Comparison of ENCODE assay signal across 2 cellular contexts in genomic region chr6:142474446-142475289, GRCh38.
TF ChIP-seq lines count a peak whose summit lies in the region.

No MANE protein-coding gene starts in this region.

TF ChIP-seq in HCT116, 20 proteins besides CTCF, POLR2A, EP300 and RAD21 (continued from another document):
- TF ChIP-seq TCF7L2 (IDR thresholded peaks at IDR 0.05; ENCODE audit: borderline replicate concordance, extremely low read depth, insufficient read depth, insufficient read length) (no peak), EGR1 (IDR thresholded peaks at IDR 0.05; ENCODE audit: low read depth) (no peak), SRF (IDR thresholded peaks at IDR 0.05; ENCODE audit: low read depth) (no peak), SIN3A (IDR thresholded peaks at IDR 0.05; ENCODE audit: low read depth) (no peak), EZH2 (IDR thresholded peaks at IDR 0.05) (no peak)
- TF ChIP-seq, protein P1, sequence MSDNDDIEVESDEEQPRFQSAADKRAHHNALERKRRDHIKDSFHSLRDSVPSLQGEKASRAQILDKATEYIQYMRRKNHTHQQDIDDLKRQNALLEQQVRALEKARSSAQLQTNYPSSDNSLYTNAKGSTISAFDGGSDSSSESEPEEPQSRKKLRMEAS (IDR thresholded peaks at IDR 0.05), result no peak

TF ChIP-seq in WTC11, 78 proteins besides CTCF, POLR2A, EP300 and RAD21 (continued from another document):
- TF ChIP-seq JUN (CRISPR knock-in tag; IDR thresholded peaks at IDR 0.05) (no peak), ZNF219 (CRISPR knock-in tag; IDR thresholded peaks at IDR 0.05; ENCODE audit: borderline replicate concordance) (no peak), HMGA2 (CRISPR knock-in tag; IDR thresholded peaks at IDR 0.05) (no peak), ELF4 (CRISPR knock-in tag; IDR thresholded peaks at IDR 0.05; ENCODE audit: low read depth) (no peak)
TF ChIP-seq in WTC11: peak in this region for 0.
